In the genomic region with DNA sequence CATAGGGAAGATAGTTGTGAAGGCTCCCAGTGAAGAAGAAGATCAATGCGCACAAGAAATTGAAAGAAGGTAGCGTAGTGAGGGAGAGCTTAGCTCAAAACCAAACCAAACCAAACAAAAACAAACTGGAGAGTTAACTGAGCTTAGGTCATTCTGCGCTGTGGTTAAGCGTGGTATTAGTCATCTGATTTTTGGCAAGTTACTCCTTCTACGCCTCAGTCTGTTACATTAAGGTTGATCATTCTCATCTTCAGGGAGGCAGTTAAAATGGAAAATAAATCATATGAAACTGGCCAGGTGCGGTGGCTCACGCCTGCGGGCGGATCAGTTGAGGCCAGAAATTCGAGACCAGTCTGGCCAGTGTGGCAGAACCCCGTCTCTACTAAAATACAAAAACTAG, we compare ENCODE assay signal across 17 cellular contexts.
DNase-seq lines count a peak whose midpoint lies in the region; ATAC-seq and TF ChIP-seq lines count a peak whose summit lies in the region.
"Had no signal": no experiment of that assay in that cellular context is flagged by ENCODE, and none has a peak within 500 bp of the region (broad histone marks: within the 10 kb centered on the region; RNA-seq: fewer than 3 reads in every experiment).

No MANE protein-coding gene starts in this region.

- DNase-seq in EL = peak; percentile 81
- peak; percentile 62 for DNase-seq in HS-5 (ENCODE audit: low read depth)
- peak; percentile 94 for DNase-seq in astrocyte of the cerebellum (ENCODE audit: low read depth)
- DNase-seq in iris pigment epithelial cell (ENCODE audit: low read depth) = peak; percentile 97
- DNase-seq in activated effector memory CD4-positive, alpha-beta T cell treated with anti-CD3 and anti-CD28 coated beads, Interleukin-2, amount 50 U/mL, for 16 hours = no peak
- no peak for DNase-seq in NCI-H146 (lab: John Stamatoyannopoulos, UW)
- DNase-seq: activated naive CD8-positive, alpha-beta T cell treated with anti-CD3 and anti-CD28 coated beads, Interleukin-2, amount 10 ng/mL, durations not matched to agents 7 days and 5 days; activated T-cell treated with anti-CD3 and anti-CD28 coated beads for 4 hours; DND-41; dorsolateral prefrontal cortex; kidney; NCI-H1092; stimulated activated naive CD8-positive, alpha-beta T cell treated with anti-CD3 and anti-CD28 coated beads, Interleukin-15, Interleukin-2, amounts not matched to agents 100 U/mL and 50 U/mL, for 24 hours had no signal

- no peak for TF ChIP-seq CTCF in astrocyte of the cerebellum (IDR thresholded peaks at IDR 0.05; ENCODE audit: low read depth, low read length, missing control alignments)

- in situ Hi-C loops in astrocyte of the cerebellum (cut with HindIII; ENCODE audit: low sequenced_read_pairs) = no loop called here

- no peak for ATAC-seq in GM19463 (IDR thresholded peaks at IDR 0.05; ENCODE audit: unreplicated experiment)
- no peak for ATAC-seq in HG02981 (IDR thresholded peaks at IDR 0.05; ENCODE audit: unreplicated experiment)
- ATAC-seq: right cardiac atrium; stimulated activated naive CD8-positive, alpha-beta T cell treated with anti-CD3 and anti-CD28 coated beads, Interleukin-15, Interleukin-2, amounts not matched to agents 100 U/mL and 50 U/mL, for 24 hours had no signal

- H3K4me3 ChIP-seq in astrocyte of the cerebellum (ENCODE audit: low read depth, low read length) = no peak overlapping the region
- H3K4me3 ChIP-seq: BLaER1, dorsolateral prefrontal cortex had no signal

Comparison
In these comparisons a context has a peak if more than half of its experiments do, and no peak if none do; other contexts are left out.
1. DNase-seq: peak in EL (single experiment), HS-5 (single experiment), astrocyte of the cerebellum (single experiment) and iris pigment epithelial cell (single experiment); none in activated effector memory CD4-positive, alpha-beta T cell treated with anti-CD3 and anti-CD28 coated beads, Interleukin-2, amount 50 U/mL, for 16 hours (single experiment) and NCI-H146 (single experiment).